In the genomic region with DNA sequence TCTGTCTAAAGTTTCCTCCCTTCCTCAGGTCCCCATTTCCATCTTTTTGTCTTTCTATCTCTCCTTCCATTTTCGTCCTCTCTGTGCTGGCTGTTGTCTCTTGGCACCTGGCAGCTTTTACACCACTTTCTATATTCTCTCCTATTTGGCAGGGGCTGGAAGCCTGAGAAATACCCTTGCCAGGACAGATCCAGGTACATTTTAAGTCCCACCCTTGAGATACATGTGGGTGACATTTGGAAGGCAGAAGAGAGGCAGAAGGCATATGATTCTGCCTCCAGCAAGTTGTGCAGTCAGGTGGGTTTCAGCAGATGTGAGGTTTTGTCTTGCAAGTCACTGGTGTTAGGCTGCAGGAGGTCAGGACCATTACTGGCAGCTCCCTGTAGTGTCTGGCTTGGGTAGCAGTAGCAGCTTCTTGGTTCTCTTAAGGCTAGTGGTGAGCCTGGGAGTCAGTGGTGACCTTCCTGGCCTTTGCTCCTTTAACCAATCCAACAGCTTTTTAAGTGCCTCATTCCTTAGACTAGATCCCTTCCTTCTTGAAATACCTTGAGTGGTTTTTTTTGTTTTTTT, we compare ENCODE assay signal across 21 cellular contexts.
"Had no signal": no experiment of that assay in that cellular context is flagged by ENCODE, and none has a peak within 500 bp of the region (broad histone marks: within the 10 kb centered on the region; RNA-seq: fewer than 3 reads in every experiment).

No MANE protein-coding gene starts in this region.

- H3K9me3 ChIP-seq: mucosa of descending colon, right lobe of liver had no signal

- H3K4me1 ChIP-seq: parathyroid adenoma, SJCRH30 had no signal

- DNase-seq: activated B cell treated with CpG ODN at 0.5 μM for 24 hours; activated CD4-positive, alpha-beta T cell treated with anti-CD3 and anti-CD28 coated beads for 36 hours; activated CD4-positive, alpha-beta T cell treated with anti-CD3 and anti-CD28 coated beads, Interleukin-2, amount 50 U/mL, for 4 hours; activated naive CD8-positive, alpha-beta T cell treated with anti-CD3 and anti-CD28 coated beads for 36 hours; activated T-cell treated with anti-CD3 and anti-CD28 coated beads for 4 hours; amniotic stem cell; dermis blood vessel endothelial cell; effector memory CD4-positive, alpha-beta T cell; left cardiac atrium; mesendoderm; mucosa of descending colon; nephron progenitor cell; SJCRH30; stimulated activated CD4-positive, alpha-beta T cell treated with anti-CD3 and anti-CD28 coated beads, Interleukin-2, amount 100 ng/mL, for 24 hours; T-cell; T1000; trophoblast cell had no signal

- H3K36me3 ChIP-seq: right lobe of liver, SJCRH30 had no signal

- H3K4me3 Mint-ChIP-seq: activated B cell treated with CpG ODN at 0.5 μM for 24 hours; activated CD4-positive, alpha-beta T cell treated with anti-CD3 and anti-CD28 coated beads for 36 hours; activated naive CD8-positive, alpha-beta T cell treated with anti-CD3 and anti-CD28 coated beads for 36 hours; nephron progenitor cell; stimulated activated memory B cell treated with anti-CD40 and anti-IgM and Interleukin-4, amounts not matched to agents 10 μg/mL and 1 μg/mL and 100 μg/mL, for 72 hours; T-cell had no signal

- H2AFZ ChIP-seq: parathyroid adenoma had no signal

- H3K27ac Mint-ChIP-seq: activated B cell treated with CpG ODN at 0.5 μM for 24 hours; activated CD4-positive, alpha-beta T cell treated with anti-CD3 and anti-CD28 coated beads for 36 hours; activated naive CD8-positive, alpha-beta T cell treated with anti-CD3 and anti-CD28 coated beads for 36 hours; nephron progenitor cell; stimulated activated memory B cell treated with anti-CD40 and anti-IgM and Interleukin-4, amounts not matched to agents 10 μg/mL and 1 μg/mL and 100 μg/mL, for 72 hours; T-cell had no signal

- H3K36me3 Mint-ChIP-seq: activated naive CD8-positive, alpha-beta T cell treated with anti-CD3 and anti-CD28 coated beads for 36 hours; stimulated activated memory B cell treated with anti-CD40 and anti-IgM and Interleukin-4, amounts not matched to agents 10 μg/mL and 1 μg/mL and 100 μg/mL, for 72 hours; T-cell had no signal

- H3K9me3 Mint-ChIP-seq: activated B cell treated with CpG ODN at 0.5 μM for 24 hours; activated naive CD8-positive, alpha-beta T cell treated with anti-CD3 and anti-CD28 coated beads for 36 hours; stimulated activated memory B cell treated with anti-CD40 and anti-IgM and Interleukin-4, amounts not matched to agents 10 μg/mL and 1 μg/mL and 100 μg/mL, for 72 hours; T-cell had no signal

- H3K27me3 Mint-ChIP-seq: activated CD4-positive, alpha-beta T cell treated with anti-CD3 and anti-CD28 coated beads for 36 hours had no signal

- H3K4me1 Mint-ChIP-seq: nephron progenitor cell; stimulated activated memory B cell treated with anti-CD40 and anti-IgM and Interleukin-4, amounts not matched to agents 10 μg/mL and 1 μg/mL and 100 μg/mL, for 72 hours had no signal

- H3K4me3 ChIP-seq: mucosa of descending colon, right lobe of liver, SJCRH30, skin epidermis had no signal

- H3K27me3 ChIP-seq: right lobe of liver had no signal

- H3K27ac ChIP-seq: parathyroid adenoma, right lobe of liver, SJCRH30, skin epidermis had no signal

- H3K9ac ChIP-seq: parathyroid adenoma had no signal
